26 cellular contexts compared by ENCODE assay signal in genomic region chr12:31584782-31585181, GRCh38. TPM values are rescaled to one million over a fixed set of nuclear protein-coding genes. Genes with fewer than 3 reads are reported as not detected.
DNase-seq lines count a peak whose midpoint lies in the region; ATAC-seq, FAIRE-seq and TF ChIP-seq lines count a peak whose summit lies in the region.
"Had no signal": no experiment of that assay in that cellular context is flagged by ENCODE, and none has a peak within 500 bp of the region (broad histone marks: within the 10 kb centered on the region; RNA-seq: fewer than 3 reads in every experiment).

No MANE protein-coding gene starts in this region.

- no peak for TF ChIP-seq CTCF in A549 (IDR thresholded peaks at IDR 0.05)
- no peak for TF ChIP-seq CTCF in HFFc6 (IDR thresholded peaks at IDR 0.05)
- TF ChIP-seq CTCF in brain (conservative IDR thresholded peaks at IDR 0.05): no peak
- no peak for TF ChIP-seq CTCF in osteoblast (IDR thresholded peaks at IDR 0.05; ENCODE audit: extremely low read depth, low read depth, low read length)
- no peak for TF ChIP-seq CTCF in esophagus muscularis mucosa (IDR thresholded peaks at IDR 0.05)

- H2AFZ ChIP-seq in osteoblast (ENCODE audit: low read length): peak overlapping the region; percentile 23

- H3K9me3 ChIP-seq in A549: no peaks in the 10 kb centered on the region
- no peaks in the 10 kb centered on the region for H3K9me3 ChIP-seq in osteoblast (ENCODE audit: low read depth, low read length)
- H3K9me3 ChIP-seq in esophagus muscularis mucosa: no peaks in the 10 kb centered on the region
- H3K9me3 ChIP-seq: colonic mucosa, vagina had no signal

- no peaks in the 10 kb centered on the region for H3K9me3 Mint-ChIP-seq in HFFc6
- H3K9me3 Mint-ChIP-seq in brain: peaks cover 0 to 6% (median 3%) of the 10 kb centered on the region in 5 experiments
- H3K9me3 Mint-ChIP-seq: activated CD4-positive, alpha-beta T cell treated with anti-CD3 and anti-CD28 coated beads, Interleukin-2, amount 10 ng/mL, durations not matched to agents 24 days and 14 days; activated T-helper 17 cell treated with anti-CD3 and anti-CD28 coated beads, Interleukin-2, amount 50 U/mL, for 72 hours; CD4-positive, alpha-beta T cell had no signal

- H3K27ac ChIP-seq in A549 (peak overlapping the region; percentile 44 to 77), osteoblast (ENCODE audit: low read depth, low read length) (peak overlapping the region; percentile 40), esophagus muscularis mucosa (replicated peaks in 1 of 4) (no peak overlapping the region)
- H3K27ac ChIP-seq: colonic mucosa, vagina had no signal

- no peak for TF ChIP-seq POLR2A in A549 (IDR thresholded peaks at IDR 0.05; ENCODE audit: low read length)
- TF ChIP-seq POLR2A in esophagus muscularis mucosa (IDR thresholded peaks at IDR 0.05; ENCODE audit: low read depth): no peak

- H3K4me3 ChIP-seq in A549: no peak overlapping the region
- H3K4me3 ChIP-seq in osteoblast (ENCODE audit: insufficient read depth, low read length): no peak overlapping the region
- no peak overlapping the region for H3K4me3 ChIP-seq in esophagus muscularis mucosa
- H3K4me3 ChIP-seq: colonic mucosa, vagina had no signal

- FAIRE-seq in A549 (lab: Jason Lieb, UNC): no peak
- FAIRE-seq: TTC549 had no signal

- H3K36me3 ChIP-seq in osteoblast (ENCODE audit: insufficient read depth, low read length) (peaks cover 3% of the 10 kb centered on the region), esophagus muscularis mucosa (no peaks in the 10 kb centered on the region)
- H3K36me3 ChIP-seq: colonic mucosa, vagina had no signal

- intact Hi-C loops in esophagus muscularis mucosa (cut with DNase I): loop anchor here (10.0 kb wide), 1 partner anchor 90 kb away; no protein-coding TSS in a partner anchor

- CTCF ChIA-PET in A549 (lab: Yijun Ruan, JAX): interaction anchor here (1.7 to 3.0 kb wide), 4 partner anchors 11 to 182 kb away, joined by 4 to 8 read pairs (median 5); no protein-coding TSS in a partner anchor

- peak overlapping the region; percentile 76 for H3K27ac Mint-ChIP-seq in HFFc6
- peak overlapping the region in 3 of 5 experiments; percentile 26 to 71 (median 66) for H3K27ac Mint-ChIP-seq in brain
- H3K27ac Mint-ChIP-seq: activated CD4-positive, alpha-beta T cell treated with anti-CD3 and anti-CD28 coated beads, Interleukin-2, amount 10 ng/mL, durations not matched to agents 24 days and 14 days; activated CD8-positive, alpha-beta memory T cell treated with anti-CD3 and anti-CD28 coated beads, Interleukin-2, amount 10 ng/mL, durations not matched to agents 7 days and 5 days; activated naive CD8-positive, alpha-beta T cell; activated T-helper 17 cell treated with anti-CD3 and anti-CD28 coated beads, Interleukin-2, amount 50 U/mL, for 72 hours; CD4-positive, alpha-beta T cell; T-cell had no signal

- peaks cover 2% of the 10 kb centered on the region; the same call in 1 of the 2 replicates for H3K27me3 Mint-ChIP-seq in HFFc6 (ENCODE audit: insufficient read depth)
- peaks cover 7% of the 10 kb centered on the region for H3K27me3 Mint-ChIP-seq in brain

- H3K4me1 Mint-ChIP-seq in HFFc6 (ENCODE audit: low read depth) (peaks cover 66% of the 10 kb centered on the region), brain (peaks cover 66% of the 10 kb centered on the region)

- no peaks in the 10 kb centered on the region for H3K27me3 ChIP-seq in osteoblast (ENCODE audit: insufficient read depth, low read length)
- H3K27me3 ChIP-seq in esophagus muscularis mucosa: no peaks in the 10 kb centered on the region
- H3K27me3 ChIP-seq: colonic mucosa, vagina had no signal

- peak overlapping the region; percentile 67 for H3K4me2 ChIP-seq in A549
- H3K4me2 ChIP-seq in osteoblast (ENCODE audit: insufficient read depth, low read length): peak overlapping the region; percentile 53

- 91% methylated on average over 6 of the region's 6 CpGs for WGBS in A549 (ENCODE audit: missing lambda C conversion rate)
- 87% methylated on average over 6 of the region's 6 CpGs for WGBS in esophagus muscularis mucosa

- H3K79me2 ChIP-seq in osteoblast (ENCODE audit: insufficient read depth, low read length): peaks cover 88% of the 10 kb centered on the region

- H3K4me1 ChIP-seq in A549 (peaks cover 63% of the 10 kb centered on the region), osteoblast (ENCODE audit: insufficient read depth, low read length) (peaks cover 31% of the 10 kb centered on the region), esophagus muscularis mucosa (peaks cover 17 to 39% (median 32%) of the 10 kb centered on the region in 4 donors)
- H3K4me1 ChIP-seq: colonic mucosa had no signal

- peaks cover 3% of the 10 kb centered on the region for H4K20me1 ChIP-seq in osteoblast (ENCODE audit: insufficient read depth, low read length)

- no peak for DNase-seq in A549 (ENCODE audit: low read depth in 1 of 2, low spot score in 1 of 2)
- DNase-seq in HFFc6: no peak
- no peak for DNase-seq in osteoblast (ENCODE audit: insufficient read length, low spot score, missing footprints)
- no peak for DNase-seq in midbrain (lab: John Stamatoyannopoulos, UW)
- no peak for DNase-seq in esophagus muscularis mucosa (ENCODE audit: extremely low spot score)
- no peak for DNase-seq in stimulated activated naive CD4-positive, alpha-beta T cell treated with Interleukin-2 at 50 U/mL for 16 hours (lab: John Stamatoyannopoulos, UW)
- DNase-seq in OCI-M1 (lab: John Stamatoyannopoulos, UW): no peak
- DNase-seq: activated CD4-positive, alpha-beta T cell treated with anti-CD3 and anti-CD28 coated beads, Interleukin-2, amount 10 ng/mL, durations not matched to agents 24 days and 14 days; activated CD8-positive, alpha-beta memory T cell treated with anti-CD3 and anti-CD28 coated beads, Interleukin-2, amount 10 ng/mL, durations not matched to agents 7 days and 5 days; CD4-positive, alpha-beta T cell; colonic mucosa; DMS153; GF-D8; glutamatergic neuron; left cardiac atrium; NCI-H1048; NCI-H2029; NCI-H510A treated with DMSO at 0.1 percent for 48 hours; stimulated activated CD4-positive, alpha-beta T cell treated with anti-CD3 and anti-CD28 coated beads, Interleukin-12 subunit alpha, Interleukin-12 subunit beta, amount 100 ng/mL, for 4 hours; stimulated activated CD8-positive, alpha-beta memory T cell treated with anti-CD3 and anti-CD28 coated beads, Interleukin-4, amount 100 ng/mL, for 48 hours; T-cell had no signal

- ATAC-seq in A549: no peak
- ATAC-seq: activated CD8-positive, alpha-beta memory T cell treated with anti-CD3 and anti-CD28 coated beads, Interleukin-2, amount 10 ng/mL, durations not matched to agents 7 days and 5 days; activated T-helper 17 cell treated with anti-CD3 and anti-CD28 coated beads, Interleukin-2, amount 50 U/mL, for 72 hours; T-cell had no signal

- no peak for TF ChIP-seq EP300 in A549 (IDR thresholded peaks at IDR 0.05)
- no peak for TF ChIP-seq EP300 in esophagus muscularis mucosa (IDR thresholded peaks at IDR 0.05)

- H3K4me3 Mint-ChIP-seq in HFFc6 (peak overlapping the region; percentile 71), brain (peak overlapping the region in 1 of 5 experiments; percentile 33)
- H3K4me3 Mint-ChIP-seq: activated CD4-positive, alpha-beta T cell treated with anti-CD3 and anti-CD28 coated beads, Interleukin-2, amount 10 ng/mL, durations not matched to agents 24 days and 14 days; activated CD8-positive, alpha-beta memory T cell treated with anti-CD3 and anti-CD28 coated beads, Interleukin-2, amount 10 ng/mL, durations not matched to agents 7 days and 5 days; activated naive CD8-positive, alpha-beta T cell; activated T-helper 17 cell treated with anti-CD3 and anti-CD28 coated beads, Interleukin-2, amount 50 U/mL, for 72 hours; CD4-positive, alpha-beta T cell; T-cell had no signal

- no peak for TF ChIP-seq RAD21 in A549 (conservative IDR thresholded peaks at IDR 0.05 in 1 of 2, IDR thresholded peaks at IDR 0.05 in 1 of 2)

- POLR2A ChIA-PET in A549 (lab: Yijun Ruan, JAX): interaction anchor here (1.0 to 1.5 kb wide), 2 partner anchors 66 to 258 kb away, joined by 3 to 7 read pairs; no protein-coding TSS in a partner anchor

- peaks cover 7% of the 10 kb centered on the region for H3K36me3 Mint-ChIP-seq in HFFc6 (ENCODE audit: low read depth)
- peaks cover 41% of the 10 kb centered on the region for H3K36me3 Mint-ChIP-seq in brain
- H3K36me3 Mint-ChIP-seq: activated CD8-positive, alpha-beta memory T cell treated with anti-CD3 and anti-CD28 coated beads, Interleukin-2, amount 10 ng/mL, durations not matched to agents 7 days and 5 days had no signal

TF ChIP-seq in A549, 52 proteins besides CTCF, POLR2A, EP300 and RAD21 (continues in another document):
- TF ChIP-seq MAX (IDR thresholded peaks at IDR 0.05): no peak
- no peak for TF ChIP-seq CHD4 (IDR thresholded peaks at IDR 0.05; ENCODE audit: borderline replicate concordance)
- no peak for TF ChIP-seq HDAC2 (IDR thresholded peaks at IDR 0.05)
- no peak for TF ChIP-seq CEBPB (IDR thresholded peaks at IDR 0.05)
- no peak for TF ChIP-seq PHF8 (IDR thresholded peaks at IDR 0.05; ENCODE audit: borderline replicate concordance, low read depth)
- TF ChIP-seq RFX5 (IDR thresholded peaks at IDR 0.05): no peak
- TF ChIP-seq JUNB (IDR thresholded peaks at IDR 0.05): no peak
- no peak for TF ChIP-seq KDM5A (IDR thresholded peaks at IDR 0.05)
- no peak for TF ChIP-seq NFE2L2 (conservative IDR thresholded peaks at IDR 0.05; ENCODE audit: low read length)
- TF ChIP-seq SREBF2 (IDR thresholded peaks at IDR 0.05): no peak
- TF ChIP-seq NPAS2 (CRISPR knock-in tag; IDR thresholded peaks at IDR 0.05; ENCODE audit: borderline replicate concordance): no peak
- TF ChIP-seq POLR2AphosphoS2 (conservative IDR thresholded peaks at IDR 0.05; ENCODE audit: low read length): no peak
- no peak for TF ChIP-seq HOXA7 (CRISPR knock-in tag; IDR thresholded peaks at IDR 0.05)
- no peak for TF ChIP-seq JUN (IDR thresholded peaks at IDR 0.05)

RNA-seq across cellular contexts. Expression of gene DENND5B, which starts 6.2 kb away (rescaled TPM):
- polyA plus RNA-seq in A549 (2011; rRNA removed) (55.2 and 63.2 TPM in 2 replicates), A549 (2017; fragmentation: RNase III; extraction: RNeasy Plus Mini Kit Qiagen cat#74134 plus additional on column Dnase treatment) (14.9 to 15.5 TPM (median 15.3 TPM) in 3 replicates), brain (ENCODE audit: insufficient read depth, low read depth, low replicate concordance) (5.7 TPM)
- 13.2 and 17.1 TPM in 2 replicates for polyA plus RNA-seq in A549 (2012; cell fraction: cytosol; rRNA removed)
- polyA plus RNA-seq in A549 (2012; cell fraction: nucleus; rRNA removed): 6.7 and 9.5 TPM in 2 replicates
- 58.4 and 60.4 TPM in 2 replicates for polyA minus RNA-seq in A549 (2011; rRNA and poly(A)+ RNA removed)
- total RNA-seq in HFFc6 (2021; fragmentation: NEBNext Ultra II Directional; extraction: Animal tissue kit (Norgen Biotek cat#: 25700)): 10 to 100 TPM in 3 of 6 experiments, 1 to 10 TPM in 3; 9.5 to 11.4 (median 10.1) TPM
- total RNA-seq in osteoblast (18.8 and 25.6 TPM in 2 replicates), esophagus muscularis mucosa (10 to 100 TPM; 15.7 to 19.1 (median 18.5) TPM)
- total RNA-seq: activated CD4-positive, alpha-beta T cell treated with anti-CD3 and anti-CD28 coated beads, Interleukin-2, amount 10 ng/mL, durations not matched to agents 24 days and 14 days had no signal

Comparison
In these comparisons a context has a peak if more than half of its experiments do, and no peak if none do; other contexts are left out.
1. H3K27ac ChIP-seq: peak in A549 (2 of 2) and osteoblast (single experiment); none in esophagus muscularis mucosa (0 of 4).